26 cellular contexts compared by ENCODE assay signal in the genomic region with DNA sequence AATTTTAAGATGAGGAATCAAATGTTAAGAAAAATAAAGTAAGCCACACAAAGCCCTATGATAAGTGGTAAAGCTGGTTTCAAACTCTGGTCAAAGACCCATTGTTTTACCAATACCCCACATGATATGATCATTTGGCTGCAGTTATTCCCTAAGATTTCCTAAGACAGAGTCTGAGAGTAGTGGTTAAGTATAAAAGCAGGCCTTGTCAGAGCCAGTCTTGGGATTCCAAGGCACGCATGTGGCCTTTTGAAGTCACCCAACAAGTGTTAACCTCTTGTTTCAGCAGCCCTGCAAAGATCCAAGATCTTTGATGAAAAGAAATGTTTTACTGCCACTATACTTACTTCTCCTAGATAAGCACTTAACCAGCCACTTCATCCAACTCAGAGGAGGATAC.
"Had no signal": no experiment of that assay in that cellular context is flagged by ENCODE, and none has a peak within 500 bp of the region (broad histone marks: within the 10 kb centered on the region; RNA-seq: fewer than 3 reads in every experiment).

No MANE protein-coding gene starts in this region.

- H3K27me3 ChIP-seq: ascending aorta, MG63, Peyer's patch had no signal

- H3K36me3 Mint-ChIP-seq: activated naive CD4-positive, alpha-beta T cell treated with anti-CD3 and anti-CD28 coated beads, Interleukin-2, amount 10 ng/mL, durations not matched to agents 7 days and 5 days; activated naive CD8-positive, alpha-beta T cell had no signal

- H3K36me3 ChIP-seq: ascending aorta, WERI-Rb-1 had no signal

- H3K4me3 Mint-ChIP-seq: activated CD4-positive, alpha-beta memory T cell treated with anti-CD3 and anti-CD28 coated beads, Interleukin-2, amount 10 ng/mL, durations not matched to agents 7 days and 5 days; activated naive CD4-positive, alpha-beta T cell treated with anti-CD3 and anti-CD28 coated beads, Interleukin-2, amount 10 ng/mL, durations not matched to agents 7 days and 5 days; activated naive CD8-positive, alpha-beta T cell; activated T-cell treated with anti-CD3 and anti-CD28 coated beads, Interleukin-2, amount 50 U/mL, for 24 hours had no signal

- ATAC-seq: Right ventricle myocardium inferior had no signal

- H3K9me3 Mint-ChIP-seq: activated CD4-positive, alpha-beta memory T cell treated with anti-CD3 and anti-CD28 coated beads, Interleukin-2, amount 10 ng/mL, durations not matched to agents 7 days and 5 days; activated T-cell treated with anti-CD3 and anti-CD28 coated beads, Interleukin-2, amount 50 U/mL, for 24 hours; activated T-helper 2 cell treated with anti-CD3 and anti-CD28 coated beads, Interferon-gamma antibody, Interleukin-2, Interleukin-4, amounts not matched to agents 10 μg/mL and 5 μg/mL and 100 μg/mL, durations not matched to agents 14 hours and 24 hours and 36 hours had no signal

- H3K9me3 ChIP-seq: ascending aorta, MG63, Peyer's patch had no signal

- H3K27ac ChIP-seq: ascending aorta, Peyer's patch, RWPE1, WERI-Rb-1 had no signal

- H3K4me1 ChIP-seq: Peyer's patch had no signal

- H3K27me3 Mint-ChIP-seq: activated CD4-positive, alpha-beta memory T cell treated with anti-CD3 and anti-CD28 coated beads, Interleukin-2, amount 10 ng/mL, durations not matched to agents 7 days and 5 days; activated naive CD4-positive, alpha-beta T cell treated with anti-CD3 and anti-CD28 coated beads, Interleukin-2, amount 10 ng/mL, durations not matched to agents 7 days and 5 days; activated naive CD8-positive, alpha-beta T cell; activated T-cell treated with anti-CD3 and anti-CD28 coated beads, Interleukin-2, amount 50 U/mL, for 24 hours had no signal

- H3K4me3 ChIP-seq: ascending aorta, MG63, Peyer's patch had no signal

- DNase-seq: activated CD4-positive, alpha-beta memory T cell treated with anti-CD3 and anti-CD28 coated beads, Interleukin-2, amount 10 ng/mL, durations not matched to agents 7 days and 5 days; activated CD4-positive, alpha-beta T cell treated with anti-CD3 and anti-CD28 coated beads for 1 hour; activated CD4-positive, alpha-beta T cell treated with anti-CD3 and anti-CD28 coated beads for 48 hours; activated CD4-positive, CD25-positive, alpha-beta regulatory T cell; activated naive CD4-positive, alpha-beta T cell treated with anti-CD3 and anti-CD28 coated beads, Interleukin-2, amount 10 ng/mL, durations not matched to agents 7 days and 5 days; activated T-cell treated with anti-CD3 and anti-CD28 coated beads, Interleukin-2, amount 50 U/mL, for 24 hours; amygdala; Karpas-422; KBM-7; MG63; NCI-H1048; NCI-H1436 treated with DMSO at 0.1 percent for 48 hours; NCI-H1694 treated with DMSO at 0.1 percent for 48 hours; NCI-H2029; NCI-H2171 treated with DMSO at 0.1 percent for 48 hours; NCI-H345; NCI-H524 treated with DMSO at 0.1 percent for 48 hours; Peyer's patch; SIG-M5; T1000; WERI-Rb-1 had no signal

- H3K27ac Mint-ChIP-seq: activated CD4-positive, alpha-beta memory T cell treated with anti-CD3 and anti-CD28 coated beads, Interleukin-2, amount 10 ng/mL, durations not matched to agents 7 days and 5 days; activated naive CD4-positive, alpha-beta T cell treated with anti-CD3 and anti-CD28 coated beads, Interleukin-2, amount 10 ng/mL, durations not matched to agents 7 days and 5 days; activated naive CD8-positive, alpha-beta T cell; activated T-cell treated with anti-CD3 and anti-CD28 coated beads, Interleukin-2, amount 50 U/mL, for 24 hours; activated T-helper 2 cell treated with anti-CD3 and anti-CD28 coated beads, Interferon-gamma antibody, Interleukin-2, Interleukin-4, amounts not matched to agents 10 μg/mL and 5 μg/mL and 100 μg/mL, durations not matched to agents 14 hours and 24 hours and 36 hours had no signal
